Comparison of ENCODE assay signal across 8 cellular contexts in the genomic region with DNA sequence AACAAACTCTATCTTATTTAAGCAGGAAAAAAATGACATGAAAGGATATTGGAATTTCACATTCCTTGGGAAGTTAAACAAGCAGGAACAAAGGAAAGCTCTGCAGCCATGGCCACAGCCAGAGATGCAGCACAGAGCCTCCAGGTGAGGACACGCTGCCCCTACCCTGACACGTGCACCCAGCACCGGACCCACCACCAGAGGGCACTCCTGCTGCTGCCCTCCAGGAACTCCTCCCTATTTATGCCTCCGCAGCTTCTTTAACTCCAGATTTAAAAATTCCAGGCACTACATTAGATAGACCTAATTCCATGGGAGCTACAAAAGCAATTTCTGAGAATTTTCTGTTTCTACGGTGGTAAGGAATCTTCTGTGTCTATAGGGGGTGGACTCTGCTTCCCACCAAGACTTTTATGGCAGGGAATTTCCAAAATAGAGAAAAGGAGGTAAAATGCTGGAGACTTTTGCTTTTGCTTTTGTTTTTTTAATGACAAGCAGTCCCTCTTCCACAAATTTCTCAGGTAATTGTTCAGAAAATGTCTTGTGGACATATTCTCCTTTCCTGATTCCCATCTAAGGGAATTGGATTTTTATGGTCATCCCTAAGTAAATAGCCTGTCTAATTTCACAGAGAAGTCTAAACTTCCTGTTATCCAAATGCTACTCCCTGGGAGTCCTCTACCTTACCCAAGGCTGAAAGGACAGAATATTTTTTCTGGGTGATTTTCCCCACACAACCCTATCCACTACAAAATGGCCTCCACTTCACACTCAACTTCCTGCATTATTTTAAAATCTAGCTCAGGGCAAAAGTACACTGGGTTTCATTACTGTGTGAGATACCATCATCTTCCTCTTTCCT.
DNase-seq lines count a peak whose midpoint lies in the region; ATAC-seq and TF ChIP-seq lines count a peak whose summit lies in the region.

No MANE protein-coding gene starts in this region.

- ATAC-seq in aorta (ENCODE audit: low FRiP score) (no peak), GM21423 (IDR thresholded peaks at IDR 0.05; ENCODE audit: unreplicated experiment) (no peak)

- peak; percentile 94 for TF ChIP-seq CTCF in GM06990 (IDR thresholded peaks at IDR 0.05; ENCODE audit: insufficient read depth, low read length, poor library complexity, severe bottlenecking)
- peak; percentile 72 for TF ChIP-seq CTCF in endothelial cell (IDR thresholded peaks at IDR 0.05; ENCODE audit: unreplicated experiment)
- TF ChIP-seq CTCF in nephron progenitor cell (IDR thresholded peaks at IDR 0.05), result peak; percentile 56

- H3K36me3 ChIP-seq in GM06990 (ENCODE audit: control insufficient read depth, insufficient read depth, low read length), result no peaks in the 10 kb centered on the region
- no peaks in the 10 kb centered on the region for H3K36me3 ChIP-seq in aorta (ENCODE audit: control insufficient read depth in 1 of 2, insufficient read depth in 2 of 2, low read length in 1 of 2)

- no peak overlapping the region for H3K27ac Mint-ChIP-seq in activated CD4-positive, alpha-beta memory T cell treated with anti-CD3 and anti-CD28 coated beads, Interleukin-2, amount 10 ng/mL, durations not matched to agents 7 days and 5 days
- no peak overlapping the region for H3K27ac Mint-ChIP-seq in endothelial cell (ENCODE audit: unreplicated experiment)
- H3K27ac Mint-ChIP-seq in nephron progenitor cell, result peak overlapping the region; percentile 44

- H3K4me3 ChIP-seq in GM06990 (replicated peaks; ENCODE audit: low read depth, low read length), result no peak overlapping the region
- H3K4me3 ChIP-seq in aorta (ENCODE audit: low read length in 2 of 2), result no peak overlapping the region

- WGBS in aorta, 2 donors, result 50 to 59% methylated on average over 5 of the region's 5 CpGs

- H3K4me3 Mint-ChIP-seq in activated CD4-positive, alpha-beta memory T cell treated with anti-CD3 and anti-CD28 coated beads, Interleukin-2, amount 10 ng/mL, durations not matched to agents 7 days and 5 days, result no peak overlapping the region
- H3K4me3 Mint-ChIP-seq in endothelial cell (ENCODE audit: unreplicated experiment) (no peak overlapping the region), nephron progenitor cell (no peak overlapping the region)

- H3K27me3 Mint-ChIP-seq in activated CD4-positive, alpha-beta memory T cell treated with anti-CD3 and anti-CD28 coated beads, Interleukin-2, amount 10 ng/mL, durations not matched to agents 7 days and 5 days, result peaks cover 14% of the 10 kb centered on the region
- H3K27me3 Mint-ChIP-seq in endothelial cell (ENCODE audit: unreplicated experiment) (peaks cover 1% of the 10 kb centered on the region), nephron progenitor cell (ENCODE audit: low read depth, poor library complexity) (peaks cover 2% of the 10 kb centered on the region)

- POLR2A ChIA-PET in activated CD4-positive, alpha-beta memory T cell treated with anti-CD3 and anti-CD28 coated beads, Interleukin-2, amount 10 ng/mL, durations not matched to agents 7 days and 5 days (lab: Charles Lee), result no interaction called here

- CTCF ChIA-PET in activated CD4-positive, alpha-beta memory T cell treated with anti-CD3 and anti-CD28 coated beads, Interleukin-2, amount 10 ng/mL, durations not matched to agents 7 days and 5 days (lab: Charles Lee), result interaction anchor here (0.6 to 1.1 kb wide), 3 partner anchors 29 to 565 kb away, joined by 3 read pairs; no protein-coding TSS in a partner anchor

- DNase-seq in GM06990 (ENCODE audit: extremely low read depth, insufficient read length) (peak; percentile 39), HCEC 1CT (peak; percentile 26), NCI-H2171 treated with DMSO at 0.1 percent for 48 hours (lab: John Stamatoyannopoulos, UW) (peak; percentile 39), endothelial cell (ENCODE audit: low spot score) (peak; percentile 65), nephron progenitor cell (peak; percentile 53), aorta (peak; percentile 64 to 80)
- DNase-seq in activated CD4-positive, alpha-beta memory T cell treated with anti-CD3 and anti-CD28 coated beads, Interleukin-2, amount 10 ng/mL, durations not matched to agents 7 days and 5 days, result peak; percentile 71

- H3K27me3 ChIP-seq in GM06990 (replicated peaks; ENCODE audit: control insufficient read depth, insufficient read depth, low read length), result no peaks in the 10 kb centered on the region
- H3K27me3 ChIP-seq in aorta (ENCODE audit: control insufficient read depth in 1 of 2, insufficient read depth in 2 of 2, low read length in 1 of 2), result no peaks in the 10 kb centered on the region

- intact Hi-C loops in aorta (cut with DNase I), result no loop called here

- peaks cover 2% of the 10 kb centered on the region for H3K4me1 Mint-ChIP-seq in activated CD4-positive, alpha-beta memory T cell treated with anti-CD3 and anti-CD28 coated beads, Interleukin-2, amount 10 ng/mL, durations not matched to agents 7 days and 5 days
- H3K4me1 Mint-ChIP-seq in endothelial cell (ENCODE audit: unreplicated experiment) (no peaks in the 10 kb centered on the region), nephron progenitor cell (peaks cover 9% of the 10 kb centered on the region)

- H3K9me3 Mint-ChIP-seq in activated CD4-positive, alpha-beta memory T cell treated with anti-CD3 and anti-CD28 coated beads, Interleukin-2, amount 10 ng/mL, durations not matched to agents 7 days and 5 days, result no peaks in the 10 kb centered on the region
- H3K9me3 Mint-ChIP-seq in endothelial cell (ENCODE audit: unreplicated experiment), result no peaks in the 10 kb centered on the region
- no peaks in the 10 kb centered on the region for H3K9me3 Mint-ChIP-seq in nephron progenitor cell

- no peaks in the 10 kb centered on the region for H3K36me3 Mint-ChIP-seq in activated CD4-positive, alpha-beta memory T cell treated with anti-CD3 and anti-CD28 coated beads, Interleukin-2, amount 10 ng/mL, durations not matched to agents 7 days and 5 days (ENCODE audit: low read depth)
- no peaks in the 10 kb centered on the region for H3K36me3 Mint-ChIP-seq in endothelial cell (ENCODE audit: low read depth, unreplicated experiment)
- no peaks in the 10 kb centered on the region for H3K36me3 Mint-ChIP-seq in nephron progenitor cell (ENCODE audit: low read depth)

- peaks cover 2 to 10% of the 10 kb centered on the region in 2 donors for H3K4me1 ChIP-seq in aorta (ENCODE audit: control insufficient read depth in 1 of 2, insufficient read depth in 2 of 2, low read length in 2 of 2)

- no peaks in the 10 kb centered on the region for H3K9me3 ChIP-seq in aorta (ENCODE audit: control insufficient read depth, low read length)

- H3K27ac ChIP-seq in aorta (ENCODE audit: low read depth in 1 of 2, low read length in 2 of 2), result no peak overlapping the region
